In the genomic region with DNA sequence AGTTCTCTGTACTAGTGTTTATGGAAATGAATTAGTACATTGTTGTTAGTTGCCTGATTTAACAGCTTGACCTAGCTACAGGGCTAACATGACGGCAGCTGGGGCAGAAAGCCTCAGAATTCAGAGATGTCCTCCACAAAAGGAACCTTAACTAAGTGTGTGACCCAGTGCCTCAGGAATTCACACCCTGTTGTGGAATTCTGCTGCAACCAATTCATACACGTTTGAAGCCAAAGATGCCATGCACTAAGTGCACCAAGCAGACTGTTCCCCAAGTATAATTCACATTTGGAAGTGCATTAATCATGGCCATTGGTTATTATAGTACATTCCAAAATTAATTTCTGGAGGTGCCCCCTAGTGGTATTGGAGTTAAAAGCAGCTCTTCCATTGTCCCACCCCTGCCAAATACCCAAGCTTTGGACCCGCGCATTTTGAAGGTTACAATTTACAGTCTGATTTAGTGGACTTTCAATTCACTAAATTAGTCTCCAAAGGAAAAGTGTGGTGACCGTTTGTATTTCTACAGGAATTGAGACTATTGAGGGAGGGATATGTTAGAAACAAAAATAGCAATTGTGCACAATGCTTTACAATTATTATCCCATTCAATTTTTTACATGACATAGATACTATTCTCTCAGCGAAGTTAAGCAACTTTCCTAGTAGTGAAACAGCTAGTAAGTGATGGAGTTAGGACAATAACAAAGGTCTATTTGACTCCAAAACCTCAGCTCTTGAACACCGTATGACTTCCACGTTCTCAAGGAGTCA, we compare ENCODE assay signal across 10 cellular contexts.
A peak's percentile ranks its signal among the peaks of the same experiment; 100 is the strongest.
DNase-seq lines count a peak whose midpoint lies in the region; ATAC-seq, FAIRE-seq and TF ChIP-seq lines count a peak whose summit lies in the region.
"Had no signal": no experiment of that assay in that cellular context is flagged by ENCODE, and none has a peak within 500 bp of the region (broad histone marks: within the 10 kb centered on the region; RNA-seq: fewer than 3 reads in every experiment).

No MANE protein-coding gene starts in this region.

- H3K9me2 ChIP-seq in GM23248 (ENCODE audit: insufficient read depth), result no peaks in the 10 kb centered on the region

- no peaks in the 10 kb centered on the region for H3K79me2 ChIP-seq in GM23248 (ENCODE audit: insufficient read depth)

- no peaks in the 10 kb centered on the region for H3K36me3 ChIP-seq in GM23248 (ENCODE audit: low read depth)
- H3K36me3 ChIP-seq in kidney (ENCODE audit: control insufficient read depth in 1 of 2, insufficient read depth in 2 of 2, low read length in 2 of 2), result no peaks in the 10 kb centered on the region

- no peak for ATAC-seq in GM19463 (IDR thresholded peaks at IDR 0.05; ENCODE audit: unreplicated experiment)
- ATAC-seq in GM19467 (IDR thresholded peaks at IDR 0.05; ENCODE audit: unreplicated experiment), result no peak
- ATAC-seq in GM21360 (IDR thresholded peaks at IDR 0.05; ENCODE audit: unreplicated experiment), result no peak
- ATAC-seq: right cardiac atrium had no signal

- H3K27ac ChIP-seq in GM23248, result no peak overlapping the region
- no peak overlapping the region for H3K27ac ChIP-seq in kidney (ENCODE audit: low read depth in 2 of 2, low read length in 2 of 2)

- in situ Hi-C loops in GM23248 (cut with MboI), result no loop called here

- no peaks in the 10 kb centered on the region for H4K20me1 ChIP-seq in GM23248 (ENCODE audit: insufficient read depth)

- H2AFZ ChIP-seq in GM23248, result no peak overlapping the region

- TF ChIP-seq CTCF in AG09319 (IDR thresholded peaks at IDR 0.05; ENCODE audit: low read depth, low read length) (peak; percentile 53), kidney (IDR thresholded peaks at IDR 0.05; ENCODE audit: borderline replicate concordance, extremely low read depth, insufficient read depth) (no peak)

- no peak overlapping the region for H3K4me2 ChIP-seq in GM23248 (ENCODE audit: unreplicated experiment)

- WGBS in GM23248 (ENCODE audit: low coverage in 1 of 2, low lambda C conversion rate in 2 of 2, missing lambda C conversion rate in 2 of 2), 2 experiments, result 49 to 56% methylated on average over 8 of the region's 8 CpGs

- H3F3A ChIP-seq in GM23248 (ENCODE audit: insufficient read depth), result no peaks in the 10 kb centered on the region

- no peak for FAIRE-seq in kidney (lab: Jason Lieb, UNC)

- H3K9ac ChIP-seq in GM23248 (no peak overlapping the region), kidney (ENCODE audit: low read length in 2 of 2) (no peak overlapping the region)

- H3K4me1 ChIP-seq in GM23248 (ENCODE audit: insufficient read depth), result no peaks in the 10 kb centered on the region
- H3K4me1 ChIP-seq in kidney (ENCODE audit: control insufficient read depth in 1 of 2, insufficient read depth in 1 of 2, low read depth in 1 of 2, low read length in 2 of 2), result no peaks in the 10 kb centered on the region

- peaks cover 13% of the 10 kb centered on the region; the same call in 1 of the 2 replicates for H3K27me3 ChIP-seq in GM23248 (replicated peaks; ENCODE audit: insufficient read depth)

- H3K4me3 ChIP-seq in GM23248 (no peak overlapping the region), kidney (ENCODE audit: low read length in 2 of 2) (no peak overlapping the region)

- H3K9me3 ChIP-seq in GM23248 (ENCODE audit: low read depth) (no peaks in the 10 kb centered on the region), kidney (ENCODE audit: control insufficient read depth in 1 of 2, low read length in 2 of 2) (peaks cover 0 to 5% of the 10 kb centered on the region in 2 donors)

- DNase-seq in AG09319 (ENCODE audit: extremely low read depth, low read depth) (no peak), GM23248 (peak; percentile 42), SHP77 (lab: John Stamatoyannopoulos, UW) (peak; percentile 35 to 54), hepatic stellate cell (ENCODE audit: low spot score) (peak; percentile 16), kidney (no peak)
- DNase-seq: activated CD4-positive, CD25-positive, alpha-beta regulatory T cell; right cardiac atrium had no signal

- intact Hi-C loops in kidney (cut with DNase I), result no loop called here

Comparison
In these comparisons a context has a peak if more than half of its experiments do, and no peak if none do; other contexts are left out.
1. DNase-seq: peak in GM23248 (single experiment), SHP77 (2 of 2) and hepatic stellate cell (single experiment); none in AG09319 (single experiment) and kidney (single experiment).